ENCODE assay signal across 10 cellular contexts in the genomic region with DNA sequence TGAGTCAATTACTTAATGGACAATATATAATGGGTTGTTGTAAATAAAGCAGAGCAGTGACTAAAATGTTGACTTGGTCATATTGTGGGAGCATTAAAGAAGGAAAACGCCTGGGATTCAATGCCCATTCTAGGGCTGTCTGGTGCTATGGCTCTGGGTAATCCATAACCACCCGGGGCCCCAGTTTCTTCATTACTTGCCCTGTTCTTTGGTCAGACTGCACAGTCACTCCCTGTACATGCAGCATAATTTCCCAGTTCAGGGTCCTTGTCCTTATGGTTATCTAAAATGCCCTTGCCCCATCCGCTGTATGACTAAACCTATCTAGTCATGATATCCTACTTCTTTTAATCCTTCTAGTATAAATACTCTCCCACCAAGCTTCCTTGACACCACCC. TPM values are rescaled to one million over a fixed set of nuclear protein-coding genes. Genes with fewer than 3 reads are reported as not detected.
A peak's percentile ranks its signal among the peaks of the same experiment; 100 is the strongest.
DNase-seq lines count a peak whose midpoint lies in the region; ATAC-seq and TF ChIP-seq lines count a peak whose summit lies in the region.
"Had no signal": no experiment of that assay in that cellular context is flagged by ENCODE, and none has a peak within 500 bp of the region (broad histone marks: within the 10 kb centered on the region; RNA-seq: fewer than 3 reads in every experiment).

No MANE protein-coding gene starts in this region.

- no peak overlapping the region for H2AFZ ChIP-seq in IMR-90 (replicated peaks; ENCODE audit: low read length, poor library complexity)

- TF ChIP-seq POLR2A in IMR-90 (IDR thresholded peaks at IDR 0.05; ENCODE audit: low read depth, low read length): no peak

- no peak overlapping the region for H3K23ac ChIP-seq in IMR-90 (ENCODE audit: low read depth, low read length)

- peaks cover 49 to 63% (median 56%) of the 10 kb centered on the region in 3 donors for H3K4me1 Mint-ChIP-seq in CD8-positive, alpha-beta memory T cell
- H3K4me1 Mint-ChIP-seq in activated T-cell treated with anti-CD3 and anti-CD28 coated beads, Interleukin-2, amount 50 U/mL, for 72 hours (ENCODE audit: low read depth): peaks cover 83% of the 10 kb centered on the region
- peaks cover 41 to 85% (median 55%) of the 10 kb centered on the region in 3 donors for H3K4me1 Mint-ChIP-seq in naive B cell

- H3K9me1 ChIP-seq in IMR-90 (ENCODE audit: insufficient read depth, low read length): no peaks in the 10 kb centered on the region

- H4K5ac ChIP-seq in IMR-90 (ENCODE audit: low read depth, low read length): no peak overlapping the region

- H4K91ac ChIP-seq in IMR-90 (ENCODE audit: insufficient read depth, low read depth, low read length): no peak overlapping the region

- WGBS in IMR-90 (ENCODE audit: extremely low coverage in 2 of 2, insufficient read length in 1 of 2), 2 experiments: 69% methylated on average over 2 of the region's 3 CpGs; no CpG with 5 or more reads in 1 of the 2 experiments

- POLR2A ChIA-PET in CD8-positive, alpha-beta memory T cell (lab: Charles Lee): interaction anchor here (1.1 to 2.0 kb wide), 7 partner anchors 12 to 50 kb away, joined by 3 to 24 read pairs (median 4); partner anchors contain the start of genes DENND4A and RAB11A
- POLR2A ChIA-PET in IMR-90 (lab: Charles Lee; ENCODE audit: unreplicated experiment): no interaction called here

- in situ Hi-C loops in IMR-90 (cut with MboI; ENCODE audit: low sequenced_read_pairs): no loop called here

- H2AK5ac ChIP-seq in IMR-90 (ENCODE audit: low read depth, low read length): no peak overlapping the region

- H2BK5ac ChIP-seq in IMR-90 (ENCODE audit: low read depth, low read length, poor library complexity, severe bottlenecking): no peak overlapping the region

- H3K9me3 Mint-ChIP-seq in CD8-positive, alpha-beta memory T cell: no peaks in the 10 kb centered on the region
- peaks cover 0 to 6% of the 10 kb centered on the region in 2 donors for H3K9me3 Mint-ChIP-seq in activated T-cell treated with anti-CD3 and anti-CD28 coated beads, Interleukin-2, amount 50 U/mL, for 72 hours
- H3K9me3 Mint-ChIP-seq in naive B cell: peaks cover 0 to 5% (median 0%) of the 10 kb centered on the region in 7 donors

- no peaks in the 10 kb centered on the region for H3K27me3 Mint-ChIP-seq in CD8-positive, alpha-beta memory T cell
- no peaks in the 10 kb centered on the region for H3K27me3 Mint-ChIP-seq in activated T-cell treated with anti-CD3 and anti-CD28 coated beads, Interleukin-2, amount 50 U/mL, for 72 hours (ENCODE audit: low read depth)
- H3K27me3 Mint-ChIP-seq in naive B cell: no peaks in the 10 kb centered on the region

- no TSS peak for BruUV-seq in IMR-90 (replicated peaks; lab: Mats Ljungman, UMichigan)

- H3K27ac ChIP-seq in CD8-positive, alpha-beta memory T cell (ENCODE audit: low read depth, low read length): peak overlapping the region; percentile 72
- no peak overlapping the region for H3K27ac ChIP-seq in IMR-90 (ENCODE audit: insufficient read depth, low read length)

- H4K8ac ChIP-seq in IMR-90 (ENCODE audit: low read depth in 2 of 2, low read length in 2 of 2): no peak overlapping the region

- H2BK20ac ChIP-seq in IMR-90 (ENCODE audit: low read depth, low read length): no peak overlapping the region

- peak overlapping the region in 6 of 7 donors; percentile 52 to 75 (median 70) for H3K4me3 Mint-ChIP-seq in CD8-positive, alpha-beta memory T cell
- H3K4me3 Mint-ChIP-seq in activated T-cell treated with anti-CD3 and anti-CD28 coated beads, Interleukin-2, amount 50 U/mL, for 72 hours: peak overlapping the region; percentile 2 to 91
- peak overlapping the region; percentile 25 to 86 (median 72) for H3K4me3 Mint-ChIP-seq in naive B cell

- no peaks in the 10 kb centered on the region for H3K9me3 ChIP-seq in CD8-positive, alpha-beta memory T cell (ENCODE audit: low read length)
- H3K9me3 ChIP-seq in IMR-90 (ENCODE audit: control insufficient read depth, insufficient read depth, low read length): no peaks in the 10 kb centered on the region

- ATAC-seq in IMR-90 (ENCODE audit: low read depth): peak; percentile 57
- ATAC-seq in activated T-cell treated with anti-CD3 and anti-CD28 coated beads, Interleukin-2, amount 50 U/mL, for 72 hours (replicated peaks in 1 of 2): peak; percentile 19 to 37
- no peak for ATAC-seq in naive B cell (ENCODE audit: low read depth in 2 of 2)

- no peak overlapping the region for H3K14ac ChIP-seq in IMR-90 (replicated peaks; ENCODE audit: low read depth, low read length)

- no peak for TF ChIP-seq RAD21 in IMR-90 (IDR thresholded peaks at IDR 0.05; ENCODE audit: low read length)

- intact Hi-C loops in IMR-90 (cut with micrococcal nuclease): no loop called here

- no peaks in the 10 kb centered on the region for H3K36me3 Mint-ChIP-seq in CD8-positive, alpha-beta memory T cell
- H3K36me3 Mint-ChIP-seq in activated T-cell treated with anti-CD3 and anti-CD28 coated beads, Interleukin-2, amount 50 U/mL, for 72 hours (ENCODE audit: insufficient read depth in 2 of 2): peaks cover 0 to 5% of the 10 kb centered on the region in 2 donors
- peaks cover 0 to 5% of the 10 kb centered on the region in 2 donors for H3K36me3 Mint-ChIP-seq in naive B cell

- DNase-seq in CD8-positive, alpha-beta memory T cell: no peak
- peak; percentile 52 for DNase-seq in IMR-90
- DNase-seq in activated T-cell treated with anti-CD3 and anti-CD28 coated beads, Interleukin-2, amount 50 U/mL, for 72 hours: no peak
- no peak for DNase-seq in naive B cell
- no peak for DNase-seq in NCI-H128 (lab: John Stamatoyannopoulos, UW; ENCODE audit: unreplicated experiment)
- DNase-seq in NOMO-1 (lab: John Stamatoyannopoulos, UW; ENCODE audit: unreplicated experiment in 2 of 2): no peak
- DNase-seq in NCI-H146 (lab: John Stamatoyannopoulos, UW): no peak
- no peak for DNase-seq in activated gamma-delta T cell treated with Interleukin-2 at 50 U/mL for 16 hours
- DNase-seq: cortex of kidney, NCI-H524 had no signal

- H3K36me3 ChIP-seq in CD8-positive, alpha-beta memory T cell (ENCODE audit: insufficient read depth, low read length): no peaks in the 10 kb centered on the region
- no peaks in the 10 kb centered on the region for H3K36me3 ChIP-seq in IMR-90 (ENCODE audit: control insufficient read depth, insufficient read depth, low read length)

- no peak overlapping the region for H3K4me2 ChIP-seq in IMR-90 (ENCODE audit: low read depth, low read length)

- peak overlapping the region; percentile 95 to 98 (median 96) for H3K27ac Mint-ChIP-seq in CD8-positive, alpha-beta memory T cell
- H3K27ac Mint-ChIP-seq in activated T-cell treated with anti-CD3 and anti-CD28 coated beads, Interleukin-2, amount 50 U/mL, for 72 hours: peak overlapping the region; percentile 97
- peak overlapping the region; percentile 97 to 100 (median 100) for H3K27ac Mint-ChIP-seq in naive B cell

- no peak overlapping the region for H2AK9ac ChIP-seq in IMR-90 (replicated peaks; ENCODE audit: low read depth, low read length, poor library complexity)

- no peaks in the 10 kb centered on the region for H3K79me1 ChIP-seq in IMR-90 (ENCODE audit: low read depth in 1 of 2, low read length in 2 of 2)

- H3K4ac ChIP-seq in IMR-90 (ENCODE audit: low read depth, low read length): no peak overlapping the region

- dilution Hi-C loops in IMR-90 (cut with HindIII; ENCODE audit: low sequenced_read_pairs, unreplicated experiment): no loop called here

- H3K18ac ChIP-seq in IMR-90 (ENCODE audit: low read depth, low read length): no peak overlapping the region

- no peak overlapping the region for H3K9ac ChIP-seq in IMR-90 (ENCODE audit: low read depth, low read length)

- no peak overlapping the region for H2BK15ac ChIP-seq in IMR-90 (ENCODE audit: low read depth, low read length)

- H3K27me3 ChIP-seq in CD8-positive, alpha-beta memory T cell (ENCODE audit: insufficient read depth, low read length, poor library complexity, severe bottlenecking): no peaks in the 10 kb centered on the region
- peaks cover 2% of the 10 kb centered on the region; the same call in 1 of the 2 replicates for H3K27me3 ChIP-seq in IMR-90 (ENCODE audit: control insufficient read depth, insufficient read depth, low read length)

- H3K56ac ChIP-seq in IMR-90 (ENCODE audit: extremely low read depth, insufficient read depth, low read length): no peak overlapping the region

- H2BK120ac ChIP-seq in IMR-90 (ENCODE audit: low read depth, low read length): no peak overlapping the region

- no peaks in the 10 kb centered on the region for H4K20me1 ChIP-seq in IMR-90 (ENCODE audit: insufficient read depth, low read length)

- no peak for TF ChIP-seq CTCF in IMR-90 (conservative IDR thresholded peaks at IDR 0.05; ENCODE audit: low read depth, low read length)

- H3K4me3 ChIP-seq in CD8-positive, alpha-beta memory T cell (ENCODE audit: low read length): peak overlapping the region; percentile 24
- no peak overlapping the region for H3K4me3 ChIP-seq in IMR-90 (ENCODE audit: insufficient read depth, low read depth, low read length)

- CTCF ChIA-PET in CD8-positive, alpha-beta memory T cell (lab: Charles Lee): interaction anchor here (1.2 to 3.1 kb wide), 5 partner anchors 10 to 39 kb away, joined by 3 to 12 read pairs (median 8); partner anchors contain the start of gene DENND4A
- CTCF ChIA-PET in IMR-90 (lab: Yijun Ruan, JAX): no interaction called here

- peaks cover 47% of the 10 kb centered on the region for H3K4me1 ChIP-seq in CD8-positive, alpha-beta memory T cell (ENCODE audit: insufficient read depth, low read length)
- 0 out of 2 replicates have a peak, but pooled peaks cover 1% of the 10 kb centered on the region for H3K4me1 ChIP-seq in IMR-90 (ENCODE audit: control insufficient read depth, insufficient read depth, low read length)

RNA-seq across cellular contexts. Expression of gene DENND4A, which starts 27.5 kb away (rescaled TPM):
- 10 to 100 TPM; 47.2 to 54.3 TPM for total RNA-seq in CD8-positive, alpha-beta memory T cell
- polyA plus RNA-seq in CD8-positive, alpha-beta memory T cell: 21.5 TPM
- total RNA-seq in IMR-90 (2012; rRNA removed): 17.7 and 18.6 TPM in 2 replicates
- polyA plus RNA-seq in IMR-90 (2012; rRNA removed) (3.2 and 4.1 TPM in 2 replicates), naive B cell (ENCODE audit: low read depth in 6 of 6) (10 to 100 TPM; 18.3 to 38.9 (median 26.8) TPM)
- 0.75 and 0.77 TPM in 2 replicates for polyA plus RNA-seq in IMR-90 (2012; cell fraction: cytosol; rRNA removed)
- 0.83 and 8.7 TPM in 2 replicates for polyA plus RNA-seq in IMR-90 (2012; cell fraction: nucleus; rRNA removed; ENCODE audit: low replicate concordance)
- 10 to 100 TPM; 56.7 to 59.3 TPM for total RNA-seq in activated T-cell treated with anti-CD3 and anti-CD28 coated beads, Interleukin-2, amount 50 U/mL, for 72 hours

RNA-seq across cellular contexts. Expression of gene RAB11A, which starts 49.7 kb away (rescaled TPM):
- total RNA-seq in CD8-positive, alpha-beta memory T cell: 100 to 1,000 TPM; 158 to 159 TPM
- polyA plus RNA-seq in CD8-positive, alpha-beta memory T cell: 194 TPM
- total RNA-seq in IMR-90 (2012; rRNA removed): 376 and 462 TPM in 2 replicates
- polyA plus RNA-seq in IMR-90 (2012; rRNA removed): 299 and 341 TPM in 2 replicates
- 134 and 136 TPM in 2 replicates for polyA plus RNA-seq in IMR-90 (2012; cell fraction: cytosol; rRNA removed)
- polyA plus RNA-seq in IMR-90 (2012; cell fraction: nucleus; rRNA removed; ENCODE audit: low replicate concordance): 36.8 and 156 TPM in 2 replicates
- 100 to 1,000 TPM; 137 to 145 TPM for total RNA-seq in activated T-cell treated with anti-CD3 and anti-CD28 coated beads, Interleukin-2, amount 50 U/mL, for 72 hours
- polyA plus RNA-seq in naive B cell (ENCODE audit: low read depth in 6 of 6): 100 to 1,000 TPM; 204 to 294 (median 234) TPM

Comparison
In these comparisons a context has a peak if more than half of its experiments do, and no peak if none do; other contexts are left out.
1. ATAC-seq: peak in IMR-90 (single experiment) and activated T-cell treated with anti-CD3 and anti-CD28 coated beads, Interleukin-2, amount 50 U/mL, for 72 hours (2 of 2); none in naive B cell (0 of 2).
2. Peak in every context shown above with its lines, with median percentiles within 50 percentile points of each other: H3K27ac Mint-ChIP-seq and H3K4me3 Mint-ChIP-seq.